18 cellular contexts compared by ENCODE assay signal in genomic region chr3:174243194-174243593, GRCh38.
DNase-seq lines count a peak whose midpoint lies in the region; TF ChIP-seq lines count a peak whose summit lies in the region.
"Had no signal": no experiment of that assay in that cellular context is flagged by ENCODE, and none has a peak within 500 bp of the region (broad histone marks: within the 10 kb centered on the region; RNA-seq: fewer than 3 reads in every experiment).

No MANE protein-coding gene starts in this region.

- DNase-seq in ELR (ENCODE audit: low read depth) (peak; percentile 5), NCI-H748 treated with DMSO at 0.1 percent for 48 hours (lab: John Stamatoyannopoulos, UW) (peak; percentile 22), fibroblast of mammary gland (ENCODE audit: low read depth) (peak; percentile 38), sigmoid colon (no peak), GOT3 (lab: John Stamatoyannopoulos, UW) (no peak), immature natural killer cell (no peak), progenitor cell of endocrine pancreas (ENCODE audit: low spot score, unreplicated experiment) (no peak)
- DNase-seq in activated CD4-positive, alpha-beta T cell treated with anti-CD3 and anti-CD28 coated beads, Interleukin-2, amount 10 ng/mL, durations not matched to agents 7 days and 5 days: no peak
- DNase-seq: anterior cingulate cortex, DMS53, dorsolateral prefrontal cortex, MM.1S, NCI-H2029, NCI-H82 had no signal

- intact Hi-C loops in sigmoid colon (cut with DNase I): no loop called here

- H3K4me1 Mint-ChIP-seq in activated CD4-positive, alpha-beta T cell treated with anti-CD3 and anti-CD28 coated beads, Interleukin-2, amount 10 ng/mL, durations not matched to agents 7 days and 5 days: no peaks in the 10 kb centered on the region
- H3K4me1 Mint-ChIP-seq in immature natural killer cell (no peaks in the 10 kb centered on the region), progenitor cell of endocrine pancreas (ENCODE audit: low read depth) (peaks cover 2% of the 10 kb centered on the region)
- H3K4me1 Mint-ChIP-seq: GM23338 had no signal

- no peaks in the 10 kb centered on the region for H3K27me3 ChIP-seq in sigmoid colon
- H3K27me3 ChIP-seq: BLaER1 treated with 17β-estradiol and CSF1 and Interleukin-3, amounts not matched to agents 10 nM and 100 nM; dorsolateral prefrontal cortex had no signal

- H3K27me3 Mint-ChIP-seq in activated CD4-positive, alpha-beta T cell treated with anti-CD3 and anti-CD28 coated beads, Interleukin-2, amount 10 ng/mL, durations not matched to agents 7 days and 5 days: no peaks in the 10 kb centered on the region
- H3K27me3 Mint-ChIP-seq in immature natural killer cell (ENCODE audit: low read depth in 3 of 3): no peaks in the 10 kb centered on the region
- no peaks in the 10 kb centered on the region for H3K27me3 Mint-ChIP-seq in progenitor cell of endocrine pancreas
- H3K27me3 Mint-ChIP-seq: natural killer cell treated with Interleukin-12 subunit alpha and Interleukin-12 subunit beta and Interleukin-15 and Interleukin-18, amount 100 ng/mL, for 72 hours had no signal

- H3K4me3 Mint-ChIP-seq in activated CD4-positive, alpha-beta T cell treated with anti-CD3 and anti-CD28 coated beads, Interleukin-2, amount 10 ng/mL, durations not matched to agents 7 days and 5 days: no peak overlapping the region
- H3K4me3 Mint-ChIP-seq in immature natural killer cell (no peak overlapping the region), progenitor cell of endocrine pancreas (ENCODE audit: low read depth) (no peak overlapping the region)
- H3K4me3 Mint-ChIP-seq: GM23338; natural killer cell treated with Interleukin-12 subunit alpha and Interleukin-12 subunit beta and Interleukin-15 and Interleukin-18, amount 100 ng/mL, for 72 hours had no signal

- WGBS in sigmoid colon, 2 donors: 27 to 44% methylated on average over 2 of the region's 2 CpGs

- H3K36me3 ChIP-seq in sigmoid colon: no peaks in the 10 kb centered on the region
- H3K36me3 ChIP-seq: BLaER1 treated with 17β-estradiol and CSF1 and Interleukin-3, amounts not matched to agents 10 nM and 100 nM had no signal

- H3K9me3 ChIP-seq in sigmoid colon: no peaks in the 10 kb centered on the region
- H3K9me3 ChIP-seq: BLaER1 treated with 17β-estradiol and CSF1 and Interleukin-3, amounts not matched to agents 10 nM and 100 nM had no signal

- TF ChIP-seq CTCF in fibroblast of mammary gland (conservative IDR thresholded peaks at IDR 0.05; ENCODE audit: control insufficient read depth, insufficient read depth, low read depth, low read length) (no peak), sigmoid colon (IDR thresholded peaks at IDR 0.05) (no peak), progenitor cell of endocrine pancreas (IDR thresholded peaks at IDR 0.05; ENCODE audit: unreplicated experiment) (no peak)

- no peak for TF ChIP-seq POLR2A in sigmoid colon (IDR thresholded peaks at IDR 0.05)

- CTCF ChIA-PET in activated CD4-positive, alpha-beta T cell treated with anti-CD3 and anti-CD28 coated beads, Interleukin-2, amount 10 ng/mL, durations not matched to agents 7 days and 5 days (lab: Charles Lee): no interaction called here

- no peaks in the 10 kb centered on the region for H3K36me3 Mint-ChIP-seq in activated CD4-positive, alpha-beta T cell treated with anti-CD3 and anti-CD28 coated beads, Interleukin-2, amount 10 ng/mL, durations not matched to agents 7 days and 5 days (ENCODE audit: low read depth)
- H3K36me3 Mint-ChIP-seq in immature natural killer cell (no peaks in the 10 kb centered on the region), progenitor cell of endocrine pancreas (ENCODE audit: insufficient read depth) (no peaks in the 10 kb centered on the region)
- H3K36me3 Mint-ChIP-seq: natural killer cell treated with Interleukin-12 subunit alpha and Interleukin-12 subunit beta and Interleukin-15 and Interleukin-18, amount 100 ng/mL, for 72 hours had no signal

- no peaks in the 10 kb centered on the region for H3K9me3 Mint-ChIP-seq in activated CD4-positive, alpha-beta T cell treated with anti-CD3 and anti-CD28 coated beads, Interleukin-2, amount 10 ng/mL, durations not matched to agents 7 days and 5 days
- peaks cover 0 to 23% (median 6%) of the 10 kb centered on the region in 6 donors for H3K9me3 Mint-ChIP-seq in immature natural killer cell
- H3K9me3 Mint-ChIP-seq in progenitor cell of endocrine pancreas (ENCODE audit: low read depth): no peaks in the 10 kb centered on the region
- H3K9me3 Mint-ChIP-seq: natural killer cell treated with Interleukin-12 subunit alpha and Interleukin-12 subunit beta and Interleukin-15 and Interleukin-18, amount 100 ng/mL, for 72 hours had no signal

- H3K27ac Mint-ChIP-seq in activated CD4-positive, alpha-beta T cell treated with anti-CD3 and anti-CD28 coated beads, Interleukin-2, amount 10 ng/mL, durations not matched to agents 7 days and 5 days: no peak overlapping the region
- H3K27ac Mint-ChIP-seq in immature natural killer cell (no peak overlapping the region), progenitor cell of endocrine pancreas (no peak overlapping the region)
- H3K27ac Mint-ChIP-seq: GM23338; natural killer cell treated with Interleukin-12 subunit alpha and Interleukin-12 subunit beta and Interleukin-15 and Interleukin-18, amount 100 ng/mL, for 72 hours had no signal

- H3K27ac ChIP-seq in sigmoid colon: peak overlapping the region in 3 of 4 donors; percentile 11 to 26 (median 22)
- H3K27ac ChIP-seq: BLaER1 treated with 17β-estradiol and CSF1 and Interleukin-3, amounts not matched to agents 10 nM and 100 nM; dorsolateral prefrontal cortex had no signal

- TF ChIP-seq EP300 in sigmoid colon (IDR thresholded peaks at IDR 0.05): no peak

- peaks cover 0 to 37% (median 25%) of the 10 kb centered on the region in 4 donors for H3K4me1 ChIP-seq in sigmoid colon
- H3K4me1 ChIP-seq: BLaER1 treated with 17β-estradiol and CSF1 and Interleukin-3, amounts not matched to agents 10 nM and 100 nM had no signal

- POLR2A ChIA-PET in activated CD4-positive, alpha-beta T cell treated with anti-CD3 and anti-CD28 coated beads, Interleukin-2, amount 10 ng/mL, durations not matched to agents 7 days and 5 days (lab: Charles Lee): no interaction called here

- H3K4me3 ChIP-seq in fibroblast of mammary gland (ENCODE audit: control insufficient read depth, low read depth, low read length) (no peak overlapping the region), sigmoid colon (no peak overlapping the region)
- H3K4me3 ChIP-seq: BLaER1 treated with 17β-estradiol and CSF1 and Interleukin-3, amounts not matched to agents 10 nM and 100 nM; dorsolateral prefrontal cortex; GM23338; lung had no signal

Comparison
In these comparisons a context has a peak if more than half of its experiments do, and no peak if none do; other contexts are left out.
1. DNase-seq: peak in ELR (single experiment), NCI-H748 treated with DMSO at 0.1 percent for 48 hours (single experiment) and fibroblast of mammary gland (single experiment); none in sigmoid colon (single experiment), GOT3 (single experiment), activated CD4-positive, alpha-beta T cell treated with anti-CD3 and anti-CD28 coated beads, Interleukin-2, amount 10 ng/mL, durations not matched to agents 7 days and 5 days (single experiment), immature natural killer cell (0 of 3) and progenitor cell of endocrine pancreas (single experiment).